ENCODE assay signal across 9 cellular contexts in the genomic region with DNA sequence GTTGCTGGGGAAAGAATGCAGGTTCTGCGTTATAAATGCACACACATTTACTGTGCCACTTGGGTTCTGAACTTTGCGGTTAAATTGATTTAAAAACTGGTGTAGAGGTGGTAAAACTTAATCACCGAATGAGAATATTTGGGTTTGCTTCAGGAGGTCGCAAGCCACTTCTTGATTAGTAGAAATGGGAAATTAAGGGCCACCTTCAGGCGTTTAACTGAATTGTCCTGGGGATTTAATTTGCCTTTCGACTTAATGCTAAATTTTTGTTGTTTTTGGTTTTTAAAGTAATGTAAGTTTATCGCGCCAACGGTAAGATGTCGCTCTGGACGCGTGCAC. TPM values are rescaled to one million over a fixed set of nuclear protein-coding genes. Genes with fewer than 3 reads are reported as not detected.
A peak's percentile ranks its signal among the peaks of the same experiment; 100 is the strongest.
DNase-seq lines count a peak whose midpoint lies in the region; ATAC-seq and TF ChIP-seq lines count a peak whose summit lies in the region.
"Had no signal": no experiment of that assay in that cellular context is flagged by ENCODE, and none has a peak within 500 bp of the region (broad histone marks: within the 10 kb centered on the region; RNA-seq: fewer than 3 reads in every experiment).

No MANE protein-coding gene starts in this region.

- H3K4me1 ChIP-seq in thoracic aorta (ENCODE audit: control insufficient read depth in 1 of 2, low read depth in 2 of 2), result no peaks in the 10 kb centered on the region

- peaks cover 28% of the 10 kb centered on the region for H3K4me1 Mint-ChIP-seq in activated CD8-positive, alpha-beta memory T cell treated with anti-CD3 and anti-CD28 coated beads, Interleukin-2, amount 10 ng/mL, durations not matched to agents 7 days and 5 days
- H3K4me1 Mint-ChIP-seq in activated naive CD8-positive, alpha-beta T cell treated with anti-CD3 and anti-CD28 coated beads for 36 hours, result peaks cover 29% of the 10 kb centered on the region

- H3K27me3 ChIP-seq in kidney epithelial cell (ENCODE audit: control insufficient read depth, insufficient read depth, low read length), result peaks cover 3% of the 10 kb centered on the region
- no peaks in the 10 kb centered on the region for H3K27me3 ChIP-seq in thoracic aorta (replicated peaks; ENCODE audit: insufficient read depth)

- H3K27me3 Mint-ChIP-seq in activated CD8-positive, alpha-beta memory T cell treated with anti-CD3 and anti-CD28 coated beads, Interleukin-2, amount 10 ng/mL, durations not matched to agents 7 days and 5 days, result peaks cover 32% of the 10 kb centered on the region
- H3K27me3 Mint-ChIP-seq in activated naive CD8-positive, alpha-beta T cell treated with anti-CD3 and anti-CD28 coated beads for 36 hours, result no peaks in the 10 kb centered on the region

- peaks cover 4% of the 10 kb centered on the region for H3K36me3 Mint-ChIP-seq in activated CD8-positive, alpha-beta memory T cell treated with anti-CD3 and anti-CD28 coated beads, Interleukin-2, amount 10 ng/mL, durations not matched to agents 7 days and 5 days
- H3K36me3 Mint-ChIP-seq in activated naive CD8-positive, alpha-beta T cell treated with anti-CD3 and anti-CD28 coated beads for 36 hours, result peaks cover 13% of the 10 kb centered on the region

- H3K36me3 ChIP-seq in kidney epithelial cell (ENCODE audit: control insufficient read depth, insufficient read depth, low read length) (no peaks in the 10 kb centered on the region), thoracic aorta (no peaks in the 10 kb centered on the region)

- CTCF ChIA-PET in activated CD8-positive, alpha-beta memory T cell treated with anti-CD3 and anti-CD28 coated beads, Interleukin-2, amount 10 ng/mL, durations not matched to agents 7 days and 5 days (lab: Charles Lee), result interaction anchor here (1.1 kb wide), 1 partner anchor 121 kb away, joined by 4 read pairs; no protein-coding TSS in a partner anchor

- peak overlapping the region; percentile 30 to 46 for H3K27ac ChIP-seq in thoracic aorta

- H3K9me3 Mint-ChIP-seq in activated CD8-positive, alpha-beta memory T cell treated with anti-CD3 and anti-CD28 coated beads, Interleukin-2, amount 10 ng/mL, durations not matched to agents 7 days and 5 days (ENCODE audit: low read depth), result no peaks in the 10 kb centered on the region
- H3K9me3 Mint-ChIP-seq in activated naive CD8-positive, alpha-beta T cell treated with anti-CD3 and anti-CD28 coated beads for 36 hours, result no peaks in the 10 kb centered on the region

- no peak overlapping the region for H3K4me3 ChIP-seq in kidney epithelial cell (ENCODE audit: low read depth, low read length)
- H3K4me3 ChIP-seq in thoracic aorta, result peak overlapping the region; percentile 83

- DNase-seq in activated CD8-positive, alpha-beta memory T cell treated with anti-CD3 and anti-CD28 coated beads, Interleukin-2, amount 10 ng/mL, durations not matched to agents 7 days and 5 days, result no peak
- DNase-seq in activated CD8-positive, alpha-beta memory T cell treated with anti-CD3 and anti-CD28 coated beads, Interleukin-2, amount 50 U/mL, for 48 hours, result no peak
- DNase-seq in activated naive CD8-positive, alpha-beta T cell treated with anti-CD3 and anti-CD28 coated beads for 36 hours, result no peak
- DNase-seq in kidney epithelial cell (ENCODE audit: low read depth), result no peak
- DNase-seq in thoracic aorta (ENCODE audit: low spot score), result no peak
- DNase-seq in A172 (ENCODE audit: low spot score), result no peak
- no peak for DNase-seq in cerebellar nuclear complex (lab: John Stamatoyannopoulos, UW)

- H3K9me3 ChIP-seq in thoracic aorta, result no peaks in the 10 kb centered on the region

- no peak for ATAC-seq in activated CD8-positive, alpha-beta memory T cell treated with anti-CD3 and anti-CD28 coated beads, Interleukin-2, amount 10 ng/mL, durations not matched to agents 7 days and 5 days
- ATAC-seq in thoracic aorta (ENCODE audit: insufficient number of reproducible peaks, low FRiP score, low read depth) (no peak), HG02970 (IDR thresholded peaks at IDR 0.05; ENCODE audit: low FRiP score, unreplicated experiment) (no peak)

- H3K27ac Mint-ChIP-seq in activated CD8-positive, alpha-beta memory T cell treated with anti-CD3 and anti-CD28 coated beads, Interleukin-2, amount 10 ng/mL, durations not matched to agents 7 days and 5 days, result no peak overlapping the region
- H3K27ac Mint-ChIP-seq in activated naive CD8-positive, alpha-beta T cell treated with anti-CD3 and anti-CD28 coated beads for 36 hours, result peak overlapping the region; percentile 74

- H3K4me3 Mint-ChIP-seq in activated CD8-positive, alpha-beta memory T cell treated with anti-CD3 and anti-CD28 coated beads, Interleukin-2, amount 10 ng/mL, durations not matched to agents 7 days and 5 days, result peak overlapping the region; percentile 91
- H3K4me3 Mint-ChIP-seq in activated naive CD8-positive, alpha-beta T cell treated with anti-CD3 and anti-CD28 coated beads for 36 hours, result peak overlapping the region; percentile 84

- TF ChIP-seq CTCF in kidney epithelial cell (IDR thresholded peaks at IDR 0.05; ENCODE audit: insufficient read depth, low read length, poor library complexity, severe bottlenecking), result peak; percentile 24
- TF ChIP-seq CTCF in thoracic aorta (IDR thresholded peaks at IDR 0.05), result no peak

RNA-seq across cellular contexts. Expression of a gene that starts 0.5 kb away (rescaled TPM):
- under 1 TPM; 0.47 to 0.91 TPM for total RNA-seq in activated CD8-positive, alpha-beta memory T cell treated with anti-CD3 and anti-CD28 coated beads, Interleukin-2, amount 10 ng/mL, durations not matched to agents 7 days and 5 days
- 1 to 10 TPM; 5.0 TPM for total RNA-seq in activated naive CD8-positive, alpha-beta T cell treated with anti-CD3 and anti-CD28 coated beads for 36 hours
- total RNA-seq in kidney epithelial cell, result 10.1 and 11.4 TPM in 2 replicates
- total RNA-seq in thoracic aorta, result 1 to 10 TPM; 4.2 to 9.7 TPM
- total RNA-seq in A172 (2014; rRNA removed; shearing (Covaris generic)), result 0.34 and 0.52 TPM in 2 replicates

RNA-seq across cellular contexts. Expression of a gene that starts 37.3 kb away (rescaled TPM):
- under 1 TPM; 0.66 to 0.99 TPM for total RNA-seq in activated CD8-positive, alpha-beta memory T cell treated with anti-CD3 and anti-CD28 coated beads, Interleukin-2, amount 10 ng/mL, durations not matched to agents 7 days and 5 days
- total RNA-seq in activated naive CD8-positive, alpha-beta T cell treated with anti-CD3 and anti-CD28 coated beads for 36 hours, result under 1 TPM; 0.56 to 0.74 TPM
- total RNA-seq in kidney epithelial cell (1.2 and 1.3 TPM in 2 replicates), thoracic aorta (1 to 10 TPM; 2.5 to 2.7 TPM)
- 0.09 and 0.26 TPM in 2 replicates for total RNA-seq in A172 (2014; rRNA removed; shearing (Covaris generic))
- total RNA-seq: Daoy had no signal
